23 cellular contexts compared by ENCODE assay signal in genomic region chr1:167924553-167925223, GRCh38. TPM values are rescaled to one million over a fixed set of nuclear protein-coding genes. Genes with fewer than 3 reads are reported as not detected.
"Had no signal": no experiment of that assay in that cellular context is flagged by ENCODE, and none has a peak within 500 bp of the region (broad histone marks: within the 10 kb centered on the region; RNA-seq: fewer than 3 reads in every experiment).

No MANE protein-coding gene starts in this region.

- H3K27ac ChIP-seq: epithelial cell of prostate, esophagus squamous epithelium, neutrophil, sigmoid colon, skin epidermis, testis, tibial nerve, upper lobe of right lung, vagina had no signal

- H3K27me3 Mint-ChIP-seq: effector memory CD8-positive, alpha-beta T cell; naive B cell; stimulated activated naive B cell treated with anti-CD40 and anti-IgM and Interleukin-4, amounts not matched to agents 10 μg/mL and 1 μg/mL and 100 μg/mL, for 72 hours; stimulated activated naive CD8-positive, alpha-beta T cell treated with anti-CD3 and anti-CD28 coated beads, Interleukin-15, amount 100 ng/mL, for 72 hours had no signal

- FAIRE-seq: kidney had no signal

- H3K4me3 ChIP-seq: esophagus squamous epithelium, lung, sigmoid colon, skin epidermis, testis, tibial nerve, upper lobe of right lung, vagina had no signal

- H3K27ac Mint-ChIP-seq: nephron progenitor cell; stimulated activated naive B cell treated with anti-CD40 and anti-IgM and Interleukin-4, amounts not matched to agents 10 μg/mL and 1 μg/mL and 100 μg/mL, for 72 hours; stimulated activated naive CD8-positive, alpha-beta T cell treated with anti-CD3 and anti-CD28 coated beads, Interleukin-15, amount 100 ng/mL, for 72 hours had no signal

- H3K27me3 ChIP-seq: esophagus squamous epithelium, neutrophil, sigmoid colon, testis, tibial nerve, upper lobe of right lung, vagina had no signal

- H3K36me3 ChIP-seq: neutrophil, sigmoid colon, tibial nerve, vagina had no signal

- H3K9me3 Mint-ChIP-seq: effector memory CD8-positive, alpha-beta T cell; naive B cell; nephron progenitor cell; stimulated activated naive B cell treated with anti-CD40 and anti-IgM and Interleukin-4, amounts not matched to agents 10 μg/mL and 1 μg/mL and 100 μg/mL, for 72 hours; stimulated activated naive CD8-positive, alpha-beta T cell treated with anti-CD3 and anti-CD28 coated beads, Interleukin-15, amount 100 ng/mL, for 72 hours had no signal

- H3K4me3 Mint-ChIP-seq: effector memory CD8-positive, alpha-beta T cell; naive B cell; nephron progenitor cell; stimulated activated naive B cell treated with anti-CD40 and anti-IgM and Interleukin-4, amounts not matched to agents 10 μg/mL and 1 μg/mL and 100 μg/mL, for 72 hours; stimulated activated naive CD8-positive, alpha-beta T cell treated with anti-CD3 and anti-CD28 coated beads, Interleukin-15, amount 100 ng/mL, for 72 hours had no signal

- H3K4me1 ChIP-seq: upper lobe of right lung had no signal

- H3K9me3 ChIP-seq: esophagus squamous epithelium, neutrophil, sigmoid colon, testis, tibial nerve, upper lobe of right lung, vagina had no signal

- DNase-seq: effector memory CD8-positive, alpha-beta T cell; esophagus squamous epithelium; foreskin fibroblast; kidney; left cardiac atrium; left ventricle myocardium superior; mesenchymal stem cell; naive B cell; nephron progenitor cell; sigmoid colon; stimulated activated CD4-positive, alpha-beta T cell treated with anti-CD3 and anti-CD28 coated beads, Interleukin-2, amount 100 ng/mL, for 24 hours; stimulated activated CD4-positive, alpha-beta T cell treated with anti-CD3 and anti-CD28 coated beads, Interleukin-4, amount 100 ng/mL, for 4 hours; stimulated activated naive B cell treated with anti-CD40 and anti-IgM and Interleukin-4, amounts not matched to agents 10 μg/mL and 1 μg/mL and 100 μg/mL, for 72 hours; stimulated activated naive CD8-positive, alpha-beta T cell treated with anti-CD3 and anti-CD28 coated beads, Interleukin-15, amount 100 ng/mL, for 72 hours; testis; upper lobe of right lung had no signal

- ATAC-seq: effector memory CD8-positive, alpha-beta T cell; left cardiac atrium; left ventricle myocardium superior; stimulated activated naive B cell treated with anti-CD40 and anti-IgM and Interleukin-4, amounts not matched to agents 10 μg/mL and 1 μg/mL and 100 μg/mL, for 72 hours; stimulated activated naive CD8-positive, alpha-beta T cell treated with anti-CD3 and anti-CD28 coated beads, Interleukin-15, amount 100 ng/mL, for 72 hours; upper lobe of right lung had no signal

RNA-seq across cellular contexts. Expression of gene ADCY10, which starts 10.8 kb away (rescaled TPM):
- total RNA-seq: esophagus squamous epithelium, pulmonary artery endothelial cell, tibial nerve, vagina had no signal
